ENCODE assay signal across 21 cellular contexts in genomic region chr2:238030422-238031155, GRCh38. TPM values are rescaled to one million over a fixed set of nuclear protein-coding genes. Genes with fewer than 3 reads are reported as not detected.
DNase-seq lines count a peak whose midpoint lies in the region; ATAC-seq and TF ChIP-seq lines count a peak whose summit lies in the region.
"Had no signal": no experiment of that assay in that cellular context is flagged by ENCODE, and none has a peak within 500 bp of the region (broad histone marks: within the 10 kb centered on the region; RNA-seq: fewer than 3 reads in every experiment).

No MANE protein-coding gene starts in this region.

- no peaks in the 10 kb centered on the region for H3K79me2 ChIP-seq in Karpas-422 (ENCODE audit: low read length)

- intact Hi-C loops in esophagus squamous epithelium (cut with DNase I) = no loop called here

- peaks cover 5% of the 10 kb centered on the region for H3K4me1 Mint-ChIP-seq in endodermal cell
- H3K4me1 Mint-ChIP-seq in natural killer cell treated with Interleukin-12 subunit alpha and Interleukin-12 subunit beta and Interleukin-15 and Interleukin-18, amount 100 ng/mL, for 72 hours (ENCODE audit: low read depth in 2 of 2) = peaks cover 9 to 35% of the 10 kb centered on the region in 2 donors
- H3K4me1 Mint-ChIP-seq: nephron progenitor cell had no signal

- H3K27me3 ChIP-seq in Karpas-422 (ENCODE audit: low read length) (no peaks in the 10 kb centered on the region), endodermal cell (ENCODE audit: control insufficient read depth, insufficient read depth, low read length, poor library complexity, severe bottlenecking) (no peaks in the 10 kb centered on the region), esophagus squamous epithelium (no peaks in the 10 kb centered on the region)
- H3K27me3 ChIP-seq: heart right ventricle, sigmoid colon had no signal

- H3K4me3 ChIP-seq in Karpas-422 (ENCODE audit: low read length) (no peak overlapping the region), endodermal cell (ENCODE audit: low read length) (no peak overlapping the region), esophagus squamous epithelium (no peak overlapping the region)
- H3K4me3 ChIP-seq: heart right ventricle, sigmoid colon had no signal

- peak; percentile 5; the same call in 1 of the 2 replicates for TF ChIP-seq CTCF in GM12874 (IDR thresholded peaks at IDR 0.05; ENCODE audit: insufficient read depth, low read depth, low read length)
- TF ChIP-seq CTCF in endodermal cell (conservative IDR thresholded peaks at IDR 0.05) = peak; percentile 43
- TF ChIP-seq CTCF in esophagus squamous epithelium (IDR thresholded peaks at IDR 0.05) = peak in 1 of 6 experiments; percentile 19

- peaks cover 54% of the 10 kb centered on the region for H3K36me3 Mint-ChIP-seq in endodermal cell (ENCODE audit: low read depth)
- H3K36me3 Mint-ChIP-seq in natural killer cell treated with Interleukin-12 subunit alpha and Interleukin-12 subunit beta and Interleukin-15 and Interleukin-18, amount 100 ng/mL, for 72 hours = peaks cover under 1% of the 10 kb centered on the region

- H3K9ac ChIP-seq in Karpas-422 (ENCODE audit: low read length) (no peak overlapping the region), endodermal cell (ENCODE audit: extremely low read depth, low read length, poor library complexity, severe bottlenecking) (no peak overlapping the region)

- H4K20me1 ChIP-seq in Karpas-422 (ENCODE audit: insufficient read depth, low read depth, low read length) = no peaks in the 10 kb centered on the region

- no peak for TF ChIP-seq POLR2A in esophagus squamous epithelium (IDR thresholded peaks at IDR 0.05)

- DNase-seq in Karpas-422 (peak; percentile 45), endodermal cell (no peak), esophagus squamous epithelium (lab: John Stamatoyannopoulos, UW) (no peak)
- no peak for DNase-seq in natural killer cell treated with Interleukin-12 subunit alpha and Interleukin-12 subunit beta and Interleukin-15 and Interleukin-18, amount 100 ng/mL, for 72 hours (ENCODE audit: low spot score)
- DNase-seq: activated naive CD4-positive, alpha-beta T cell treated with Interleukin-2 at 50 U/mL for 16 hours; CD4-positive, CD25-positive, alpha-beta regulatory T cell; cortex of kidney; DMS 273 treated with DMSO at 0.1 percent for 48 hours; heart right ventricle; NCI-H1417 treated with DMSO at 0.1 percent for 48 hours; NCI-H510A; nephron progenitor cell; sigmoid colon; stimulated activated CD4-positive, alpha-beta T cell treated with anti-CD3 and anti-CD28 coated beads, Interleukin-15, amount 100 ng/mL, for 24 hours; stimulated activated CD8-positive, alpha-beta memory T cell treated with anti-CD3 and anti-CD28 coated beads, Interleukin-4, amount 100 ng/mL, for 48 hours; substantia nigra; WERI-Rb-1 had no signal

- no peaks in the 10 kb centered on the region for H3K9me3 ChIP-seq in Karpas-422 (ENCODE audit: low read length)
- no peaks in the 10 kb centered on the region for H3K9me3 ChIP-seq in endodermal cell (ENCODE audit: control insufficient read depth, low read length)
- H3K9me3 ChIP-seq in esophagus squamous epithelium = no peaks in the 10 kb centered on the region
- H3K9me3 ChIP-seq: heart right ventricle, sigmoid colon had no signal

- WGBS in endodermal cell (ENCODE audit: insufficient coverage in 1 of 2, insufficient read length in 1 of 2), 2 experiments = 93 to 96% methylated on average over 6 to 8 of the region's 8 CpGs
- WGBS in esophagus squamous epithelium, 2 donors = 89 to 98% methylated on average over 6 to 8 of the region's 8 CpGs

- no peak overlapping the region for H3K4me2 ChIP-seq in Karpas-422 (ENCODE audit: low read depth, low read length, poor library complexity, severe bottlenecking)

- H3K27ac ChIP-seq in Karpas-422 (ENCODE audit: low read length) (no peak overlapping the region), endodermal cell (ENCODE audit: low read depth, low read length) (no peak overlapping the region), esophagus squamous epithelium (peak overlapping the region in 1 of 4 donors; percentile 53)
- H3K27ac ChIP-seq: heart right ventricle, sigmoid colon, WERI-Rb-1 had no signal

- no peak for ATAC-seq in natural killer cell treated with Interleukin-12 subunit alpha and Interleukin-12 subunit beta and Interleukin-15 and Interleukin-18, amount 100 ng/mL, for 72 hours
- ATAC-seq in GM21423 (IDR thresholded peaks at IDR 0.05; ENCODE audit: unreplicated experiment) = no peak
- ATAC-seq in GM19397 (IDR thresholded peaks at IDR 0.05; ENCODE audit: unreplicated experiment) = no peak

- H3K36me3 ChIP-seq in Karpas-422 (ENCODE audit: insufficient read depth, low read length) (no peaks in the 10 kb centered on the region), endodermal cell (ENCODE audit: control insufficient read depth, insufficient read depth, low read length) (peaks cover 47% of the 10 kb centered on the region), esophagus squamous epithelium (peaks cover 4 to 62% (median 10%) of the 10 kb centered on the region in 3 donors)

- H3K9me2 ChIP-seq in Karpas-422 (replicated peaks; ENCODE audit: insufficient read depth, low read length) = no peaks in the 10 kb centered on the region

- H3K4me1 ChIP-seq in Karpas-422 (ENCODE audit: low read length) (no peaks in the 10 kb centered on the region), endodermal cell (ENCODE audit: control insufficient read depth, insufficient read depth, low read length) (no peaks in the 10 kb centered on the region), esophagus squamous epithelium (peaks cover 6 to 46% (median 8%) of the 10 kb centered on the region in 3 donors)
- H3K4me1 ChIP-seq: sigmoid colon had no signal

- no peak overlapping the region for H2AFZ ChIP-seq in Karpas-422 (ENCODE audit: low read length)

- H3K4me3 Mint-ChIP-seq in endodermal cell = no peak overlapping the region
- no peak overlapping the region for H3K4me3 Mint-ChIP-seq in natural killer cell treated with Interleukin-12 subunit alpha and Interleukin-12 subunit beta and Interleukin-15 and Interleukin-18, amount 100 ng/mL, for 72 hours
- H3K4me3 Mint-ChIP-seq: CD4-positive, CD25-positive, alpha-beta regulatory T cell; nephron progenitor cell; T-helper 2 cell treated with Interferon-gamma antibody and Interleukin-4, amounts not matched to agents 5 μg/mL and 100 μg/mL, for 36 hours had no signal

- H3K27ac Mint-ChIP-seq in endodermal cell = no peak overlapping the region
- peak overlapping the region; percentile 15 to 86 for H3K27ac Mint-ChIP-seq in natural killer cell treated with Interleukin-12 subunit alpha and Interleukin-12 subunit beta and Interleukin-15 and Interleukin-18, amount 100 ng/mL, for 72 hours
- H3K27ac Mint-ChIP-seq: nephron progenitor cell; T-helper 2 cell treated with Interferon-gamma antibody and Interleukin-4, amounts not matched to agents 5 μg/mL and 100 μg/mL, for 36 hours had no signal

- no peaks in the 10 kb centered on the region for H3K27me3 Mint-ChIP-seq in endodermal cell (ENCODE audit: insufficient read depth)
- no peaks in the 10 kb centered on the region for H3K27me3 Mint-ChIP-seq in natural killer cell treated with Interleukin-12 subunit alpha and Interleukin-12 subunit beta and Interleukin-15 and Interleukin-18, amount 100 ng/mL, for 72 hours
- H3K27me3 Mint-ChIP-seq: CD4-positive, CD25-positive, alpha-beta regulatory T cell had no signal

- no peaks in the 10 kb centered on the region for H3K9me3 Mint-ChIP-seq in endodermal cell
- no peaks in the 10 kb centered on the region for H3K9me3 Mint-ChIP-seq in natural killer cell treated with Interleukin-12 subunit alpha and Interleukin-12 subunit beta and Interleukin-15 and Interleukin-18, amount 100 ng/mL, for 72 hours
- H3K9me3 Mint-ChIP-seq: nephron progenitor cell; T-helper 2 cell treated with Interferon-gamma antibody and Interleukin-4, amounts not matched to agents 5 μg/mL and 100 μg/mL, for 36 hours had no signal

RNA-seq across cellular contexts. Expression of gene SCLY, which starts 30.2 kb away (rescaled TPM):
- 20.5 and 48.0 TPM in 2 replicates for total RNA-seq in Karpas-422 (2014; rRNA removed; shearing (Covaris generic); ENCODE audit: low replicate concordance)
- 10 to 100 TPM; 39.0 to 45.0 TPM for total RNA-seq in endodermal cell
- polyA plus RNA-seq in endodermal cell (2013, experiment 1 of 2) = 26.0 TPM
- 23.0 TPM for polyA plus RNA-seq in endodermal cell (2013, experiment 2 of 2)
- 10 to 100 TPM; 46.5 to 99.5 TPM for total RNA-seq in natural killer cell treated with Interleukin-12 subunit alpha and Interleukin-12 subunit beta and Interleukin-15 and Interleukin-18, amount 100 ng/mL, for 72 hours
- total RNA-seq in esophagus squamous epithelium = 10 to 100 TPM in 2 of 4 donors, 1 to 10 TPM in 2; 3.0 to 14.0 (median 11.4) TPM
